ENCODE assay signal across 20 cellular contexts in genomic region chr4:119518915-119519410, GRCh38.
"Had no signal": no experiment of that assay in that cellular context is flagged by ENCODE, and none has a peak within 500 bp of the region (broad histone marks: within the 10 kb centered on the region; RNA-seq: fewer than 3 reads in every experiment).

No MANE protein-coding gene starts in this region.

- H3K4me3 Mint-ChIP-seq: activated CD4-positive, alpha-beta T cell treated with anti-CD3 and anti-CD28 coated beads, Interleukin-2, amount 10 ng/mL, durations not matched to agents 24 days and 14 days; activated CD8-positive, alpha-beta T cell treated with anti-CD3 and anti-CD28 coated beads for 36 hours; activated naive CD4-positive, alpha-beta T cell treated with anti-CD3 and anti-CD28 coated beads, Interleukin-2, amount 10 ng/mL, durations not matched to agents 7 days and 5 days; activated naive CD8-positive, alpha-beta T cell treated with anti-CD3 and anti-CD28 coated beads, Interleukin-2, amount 50 U/mL, for 24 hours; stimulated activated naive CD8-positive, alpha-beta T cell treated with anti-CD3 and anti-CD28 coated beads, Interleukin-15, Interleukin-2, amounts not matched to agents 100 ng/mL and 50 ng/mL, for 24 hours had no signal

- H3K27me3 Mint-ChIP-seq: activated CD4-positive, alpha-beta T cell treated with anti-CD3 and anti-CD28 coated beads, Interleukin-2, amount 10 ng/mL, durations not matched to agents 24 days and 14 days; activated CD8-positive, alpha-beta T cell treated with anti-CD3 and anti-CD28 coated beads for 36 hours; activated naive CD4-positive, alpha-beta T cell treated with anti-CD3 and anti-CD28 coated beads, Interleukin-2, amount 10 ng/mL, durations not matched to agents 7 days and 5 days; activated naive CD8-positive, alpha-beta T cell treated with anti-CD3 and anti-CD28 coated beads, Interleukin-2, amount 50 U/mL, for 24 hours; progenitor cell of endocrine pancreas; stimulated activated naive CD8-positive, alpha-beta T cell treated with anti-CD3 and anti-CD28 coated beads, Interleukin-15, Interleukin-2, amounts not matched to agents 100 ng/mL and 50 ng/mL, for 24 hours had no signal

- H3K9me3 Mint-ChIP-seq: activated CD4-positive, alpha-beta T cell treated with anti-CD3 and anti-CD28 coated beads, Interleukin-2, amount 10 ng/mL, durations not matched to agents 24 days and 14 days; activated CD8-positive, alpha-beta T cell treated with anti-CD3 and anti-CD28 coated beads for 36 hours; activated naive CD4-positive, alpha-beta T cell treated with anti-CD3 and anti-CD28 coated beads, Interleukin-2, amount 10 ng/mL, durations not matched to agents 7 days and 5 days; activated naive CD8-positive, alpha-beta T cell treated with anti-CD3 and anti-CD28 coated beads, Interleukin-2, amount 50 U/mL, for 24 hours; stimulated activated naive CD8-positive, alpha-beta T cell treated with anti-CD3 and anti-CD28 coated beads, Interleukin-15, Interleukin-2, amounts not matched to agents 100 ng/mL and 50 ng/mL, for 24 hours had no signal

- H3K27ac ChIP-seq: left lung, skin epidermis, upper lobe of left lung had no signal

- DNase-seq: activated CD4-positive, alpha-beta T cell treated with anti-CD3 and anti-CD28 coated beads, Interleukin-2, amount 10 ng/mL, durations not matched to agents 24 days and 14 days; activated CD8-positive, alpha-beta T cell treated with anti-CD3 and anti-CD28 coated beads for 36 hours; activated naive CD4-positive, alpha-beta T cell treated with anti-CD3 and anti-CD28 coated beads, Interleukin-2, amount 10 ng/mL, durations not matched to agents 7 days and 5 days; activated naive CD8-positive, alpha-beta T cell treated with anti-CD3 and anti-CD28 coated beads, Interleukin-2, amount 50 U/mL, for 24 hours; activated T-cell treated with anti-CD3 and anti-CD28 coated beads, Interleukin-2, amount 50 U/mL, for 1 hour; anterior cingulate cortex; effector CD8-positive, alpha-beta T cell; hypothalamus; kidney; left lung; mammary epithelial cell; midbrain; stimulated activated CD4-positive, alpha-beta T cell treated with anti-CD3 and anti-CD28 coated beads, Interleukin-15, amount 100 ng/mL, for 24 hours; stimulated activated CD4-positive, alpha-beta T cell treated with anti-CD3 and anti-CD28 coated beads, Interleukin-2, amount 100 ng/mL, for 48 hours; T1000; upper lobe of left lung had no signal

- H3K4me1 Mint-ChIP-seq: activated CD4-positive, alpha-beta T cell treated with anti-CD3 and anti-CD28 coated beads, Interleukin-2, amount 10 ng/mL, durations not matched to agents 24 days and 14 days; activated naive CD4-positive, alpha-beta T cell treated with anti-CD3 and anti-CD28 coated beads, Interleukin-2, amount 10 ng/mL, durations not matched to agents 7 days and 5 days; activated naive CD8-positive, alpha-beta T cell treated with anti-CD3 and anti-CD28 coated beads, Interleukin-2, amount 50 U/mL, for 24 hours had no signal

- H3K27me3 ChIP-seq: breast epithelium, left lung, upper lobe of left lung had no signal

- H3K27ac Mint-ChIP-seq: activated CD4-positive, alpha-beta T cell treated with anti-CD3 and anti-CD28 coated beads, Interleukin-2, amount 10 ng/mL, durations not matched to agents 24 days and 14 days; activated CD8-positive, alpha-beta T cell treated with anti-CD3 and anti-CD28 coated beads for 36 hours; activated naive CD4-positive, alpha-beta T cell treated with anti-CD3 and anti-CD28 coated beads, Interleukin-2, amount 10 ng/mL, durations not matched to agents 7 days and 5 days; activated naive CD8-positive, alpha-beta T cell treated with anti-CD3 and anti-CD28 coated beads, Interleukin-2, amount 50 U/mL, for 24 hours; progenitor cell of endocrine pancreas; stimulated activated naive CD8-positive, alpha-beta T cell treated with anti-CD3 and anti-CD28 coated beads, Interleukin-15, Interleukin-2, amounts not matched to agents 100 ng/mL and 50 ng/mL, for 24 hours had no signal

- ATAC-seq: activated CD8-positive, alpha-beta T cell treated with anti-CD3 and anti-CD28 coated beads for 36 hours; activated naive CD8-positive, alpha-beta T cell treated with anti-CD3 and anti-CD28 coated beads, Interleukin-2, amount 50 U/mL, for 24 hours; left lung had no signal

- H3K36me3 ChIP-seq: breast epithelium had no signal

- H3K4me3 ChIP-seq: breast epithelium, left lung, skin epidermis, upper lobe of left lung had no signal

- H3K9me3 ChIP-seq: breast epithelium, left lung, upper lobe of left lung had no signal

- H3K4me1 ChIP-seq: breast epithelium, left lung had no signal
